23 cellular contexts compared by ENCODE assay signal in the genomic region with DNA sequence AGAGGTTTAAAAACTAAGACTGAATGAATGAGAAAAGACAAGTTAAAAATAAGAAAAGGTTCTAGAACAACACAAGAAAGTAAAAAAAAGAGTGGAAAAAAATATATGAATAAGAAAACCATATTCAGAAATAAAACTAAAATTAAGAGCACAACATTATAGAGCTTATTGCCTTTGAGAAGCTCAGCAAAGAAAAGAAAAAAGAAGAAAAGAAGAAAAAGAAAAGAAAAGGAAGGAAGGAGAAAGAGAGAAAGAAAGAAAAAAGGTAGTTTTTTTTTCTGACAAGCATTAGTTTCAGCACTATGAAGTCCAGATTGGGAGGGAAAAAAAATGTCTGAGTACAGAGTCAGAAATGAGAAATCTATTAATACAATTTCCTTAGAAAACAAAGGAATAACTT.
DNase-seq lines count a peak whose midpoint lies in the region; ATAC-seq, FAIRE-seq and TF ChIP-seq lines count a peak whose summit lies in the region.
"Had no signal": no experiment of that assay in that cellular context is flagged by ENCODE, and none has a peak within 500 bp of the region (broad histone marks: within the 10 kb centered on the region; RNA-seq: fewer than 3 reads in every experiment).

No MANE protein-coding gene starts in this region.

- no TSS peak for BruUV-seq in Panc1 (replicated peaks; lab: Mats Ljungman, UMichigan)

- no peak for TF ChIP-seq CTCF in Panc1 (IDR thresholded peaks at IDR 0.05)
- TF ChIP-seq CTCF in glutamatergic neuron (IDR thresholded peaks at IDR 0.05; ENCODE audit: partially characterized antibody, unreplicated experiment) = no peak

- H3K27me3 Mint-ChIP-seq in activated naive CD8-positive, alpha-beta T cell = no peaks in the 10 kb centered on the region
- no peaks in the 10 kb centered on the region for H3K27me3 Mint-ChIP-seq in activated naive CD8-positive, alpha-beta T cell treated with anti-CD3 and anti-CD28 coated beads for 36 hours
- no peaks in the 10 kb centered on the region for H3K27me3 Mint-ChIP-seq in central memory CD8-positive, alpha-beta T cell
- no peaks in the 10 kb centered on the region for H3K27me3 Mint-ChIP-seq in glutamatergic neuron (ENCODE audit: unreplicated experiment)
- H3K27me3 Mint-ChIP-seq: CD4-positive, CD25-positive, alpha-beta regulatory T cell; CD8-positive, alpha-beta memory T cell had no signal

- H3K4me1 Mint-ChIP-seq in activated naive CD8-positive, alpha-beta T cell (ENCODE audit: low read depth) = peaks cover 2% of the 10 kb centered on the region
- peaks cover 10% of the 10 kb centered on the region for H3K4me1 Mint-ChIP-seq in activated naive CD8-positive, alpha-beta T cell treated with anti-CD3 and anti-CD28 coated beads for 36 hours
- H3K4me1 Mint-ChIP-seq in central memory CD8-positive, alpha-beta T cell = peaks cover 8% of the 10 kb centered on the region
- peaks cover 4% of the 10 kb centered on the region for H3K4me1 Mint-ChIP-seq in glutamatergic neuron (ENCODE audit: low read depth, unreplicated experiment)
- H3K4me1 Mint-ChIP-seq: GM23338 had no signal

- H3K9me3 Mint-ChIP-seq in activated naive CD8-positive, alpha-beta T cell (ENCODE audit: low read depth) = no peaks in the 10 kb centered on the region
- H3K9me3 Mint-ChIP-seq in activated naive CD8-positive, alpha-beta T cell treated with anti-CD3 and anti-CD28 coated beads for 36 hours = no peaks in the 10 kb centered on the region
- H3K9me3 Mint-ChIP-seq in central memory CD8-positive, alpha-beta T cell = no peaks in the 10 kb centered on the region
- H3K9me3 Mint-ChIP-seq in glutamatergic neuron (ENCODE audit: unreplicated experiment) = no peaks in the 10 kb centered on the region
- H3K9me3 Mint-ChIP-seq: CD4-positive, CD25-positive, alpha-beta regulatory T cell; CD8-positive, alpha-beta memory T cell; GM23338; HFFc6 had no signal

- POLR2A ChIA-PET in Panc1 (lab: Charles Lee) = no interaction called here

- H3K36me3 Mint-ChIP-seq in activated naive CD8-positive, alpha-beta T cell = peaks cover 10% of the 10 kb centered on the region
- peaks cover 13% of the 10 kb centered on the region for H3K36me3 Mint-ChIP-seq in activated naive CD8-positive, alpha-beta T cell treated with anti-CD3 and anti-CD28 coated beads for 36 hours
- H3K36me3 Mint-ChIP-seq in central memory CD8-positive, alpha-beta T cell (ENCODE audit: insufficient read depth) = peaks cover 13% of the 10 kb centered on the region
- no peaks in the 10 kb centered on the region for H3K36me3 Mint-ChIP-seq in glutamatergic neuron (ENCODE audit: unreplicated experiment)

- in situ Hi-C loops in Panc1 (cut with HindIII; ENCODE audit: low pct_unique_long_range_greater_than_20kb, low sequenced_read_pairs) = no loop called here

- H3K4me3 ChIP-seq in Panc1 (ENCODE audit: low read depth in 2 of 2, low read length in 2 of 2) = no peak overlapping the region
- H3K4me3 ChIP-seq: GM23338 had no signal

- no peaks in the 10 kb centered on the region for H3K9me3 ChIP-seq in Panc1 (ENCODE audit: control insufficient read depth, insufficient read depth, low read depth, low read length)
- H3K9me3 ChIP-seq: BE2C had no signal

- no peak for FAIRE-seq in GM12891 (lab: Jason Lieb, UNC)
- FAIRE-seq: GM12892, GM18507, H54 had no signal

- CTCF ChIA-PET in Panc1 (lab: Charles Lee) = interaction anchor here (1.1 kb wide), 1 partner anchor 226 kb away, joined by 5 read pairs; no protein-coding TSS in a partner anchor

- intact Hi-C loops in Panc1 (cut with micrococcal nuclease; ENCODE audit: unreplicated experiment) = loop anchor here (10.0 kb wide), 1 partner anchor 95 kb away; a partner anchor contains a TSS

- H3K4me1 ChIP-seq in Panc1 (ENCODE audit: control insufficient read depth, insufficient read depth, low read length) = peaks cover 27% of the 10 kb centered on the region
- H3K4me1 ChIP-seq: BE2C had no signal

- H3K27ac Mint-ChIP-seq in activated naive CD8-positive, alpha-beta T cell = peak overlapping the region; percentile 58
- no peak overlapping the region for H3K27ac Mint-ChIP-seq in activated naive CD8-positive, alpha-beta T cell treated with anti-CD3 and anti-CD28 coated beads for 36 hours
- peak overlapping the region; percentile 55 for H3K27ac Mint-ChIP-seq in central memory CD8-positive, alpha-beta T cell (ENCODE audit: low read depth)
- H3K27ac Mint-ChIP-seq in glutamatergic neuron (ENCODE audit: unreplicated experiment) = no peak overlapping the region
- H3K27ac Mint-ChIP-seq: GM23338, HFFc6 had no signal

- no peak for TF ChIP-seq POLR2A in GM12891 (IDR thresholded peaks at IDR 0.05; ENCODE audit: low read depth, low read length)

- peaks cover 6% of the 10 kb centered on the region; the same call in 1 of the 2 replicates for H3K36me3 ChIP-seq in Panc1 (ENCODE audit: control insufficient read depth, insufficient read depth, low read length)
- H3K36me3 ChIP-seq: BE2C had no signal

- no peak overlapping the region for H3K4me3 Mint-ChIP-seq in activated naive CD8-positive, alpha-beta T cell
- no peak overlapping the region for H3K4me3 Mint-ChIP-seq in activated naive CD8-positive, alpha-beta T cell treated with anti-CD3 and anti-CD28 coated beads for 36 hours
- no peak overlapping the region for H3K4me3 Mint-ChIP-seq in central memory CD8-positive, alpha-beta T cell
- H3K4me3 Mint-ChIP-seq in glutamatergic neuron (ENCODE audit: unreplicated experiment) = no peak overlapping the region
- H3K4me3 Mint-ChIP-seq: CD4-positive, CD25-positive, alpha-beta regulatory T cell; CD8-positive, alpha-beta memory T cell; GM23338; HFFc6 had no signal

- H3K27me3 ChIP-seq in Panc1 (ENCODE audit: control insufficient read depth, insufficient read depth, low read length) = no peaks in the 10 kb centered on the region
- H3K27me3 ChIP-seq: BE2C had no signal

- DNase-seq in activated naive CD8-positive, alpha-beta T cell treated with anti-CD3 and anti-CD28 coated beads for 36 hours = no peak
- DNase-seq in Panc1 (ENCODE audit: low read depth, low spot score) = no peak
- no peak for DNase-seq in central memory CD8-positive, alpha-beta T cell (ENCODE audit: low spot score in 2 of 2)
- DNase-seq in glutamatergic neuron = no peak
- no peak for DNase-seq in GM12891 (ENCODE audit: insufficient read length, low spot score)
- DNase-seq: ACHN; BE2C; C1 segment of cervical spinal cord; CD4-positive, CD25-positive, alpha-beta regulatory T cell; CD8-positive, alpha-beta memory T cell; COR-L47; DMS 273 treated with DMSO at 0.1 percent for 48 hours; DMS53; DND-41; EL; HCEC 1CT; HFFc6 had no signal

- H3K27ac ChIP-seq in Panc1 (ENCODE audit: low read length) = peak overlapping the region; percentile 55; the same call in 1 of the 2 replicates
- H3K27ac ChIP-seq: HL-60 had no signal

- no peak for ATAC-seq in Panc1
- ATAC-seq in central memory CD8-positive, alpha-beta T cell (replicated peaks; ENCODE audit: extremely low read depth, poor library complexity, severe bottlenecking) = no peak
- ATAC-seq: GM23338 had no signal

TF ChIP-seq in GM12891, 5 proteins besides CTCF, POLR2A, EP300 and RAD21:
- TF ChIP-seq POU2F2 (IDR thresholded peaks at IDR 0.05; ENCODE audit: low read depth, low read length) = no peak
- no peak for TF ChIP-seq SPI1 (IDR thresholded peaks at IDR 0.05; ENCODE audit: low read depth, low read length)
- no peak for TF ChIP-seq TAF1 (IDR thresholded peaks at IDR 0.05; ENCODE audit: low read depth, low read length)
- no peak for TF ChIP-seq PAX5 (IDR thresholded peaks at IDR 0.05; ENCODE audit: insufficient read depth, low read length, severe bottlenecking)
- no peak for TF ChIP-seq POLR2AphosphoS5 (IDR thresholded peaks at IDR 0.05; ENCODE audit: low read depth, low read length)

Comparison
In these comparisons a context has a peak if more than half of its experiments do, and no peak if none do; other contexts are left out.
1. H3K27ac Mint-ChIP-seq: peak in activated naive CD8-positive, alpha-beta T cell (single experiment) and central memory CD8-positive, alpha-beta T cell (single experiment); none in activated naive CD8-positive, alpha-beta T cell treated with anti-CD3 and anti-CD28 coated beads for 36 hours (single experiment) and glutamatergic neuron (single experiment).